In genomic region chr6:43788305-43788704, GRCh38 we compare ENCODE assay signal across 20 cellular contexts.
"Had no signal": no experiment of that assay in that cellular context is flagged by ENCODE, and none has a peak within 500 bp of the region (broad histone marks: within the 10 kb centered on the region; RNA-seq: fewer than 3 reads in every experiment).

No MANE protein-coding gene starts in this region.

- H3K27me3 ChIP-seq: adrenal gland, ascending aorta, brain microvascular endothelial cell, sigmoid colon, testis, uterus had no signal

- ATAC-seq: mucosa of descending colon; stimulated activated naive B cell treated with anti-CD40 and anti-IgM and Interleukin-4, amounts not matched to agents 10 μg/mL and 1 μg/mL and 100 μg/mL, for 72 hours had no signal

- H3K4me2 ChIP-seq: smooth muscle cell had no signal

- H3K9me3 ChIP-seq: adrenal gland, ascending aorta, mucosa of descending colon, sigmoid colon, testis, uterus had no signal

- DNase-seq: activated CD4-positive, alpha-beta T cell treated with anti-CD3 and anti-CD28 coated beads for 1 hour; activated T-cell treated with anti-CD3 and anti-CD28 coated beads, Interleukin-2, amount 50 U/mL, for 24 hours; adrenal gland; brain microvascular endothelial cell; effector memory CD4-positive, alpha-beta T cell; foreskin melanocyte; hypothalamus; mesendoderm; mucosa of descending colon; nephron progenitor cell; sigmoid colon; stimulated activated CD4-positive, alpha-beta T cell treated with anti-CD3 and anti-CD28 coated beads, Interleukin-15, amount 100 ng/mL, for 24 hours; stimulated activated CD8-positive, alpha-beta memory T cell treated with anti-CD3 and anti-CD28 coated beads, Interleukin-4, amount 100 ng/mL, for 48 hours; stimulated activated naive B cell treated with anti-CD40 and anti-IgM and Interleukin-4, amounts not matched to agents 10 μg/mL and 1 μg/mL and 100 μg/mL, for 72 hours; testis; uterus; WERI-Rb-1 had no signal

- FAIRE-seq: colon had no signal

- H3K4me3 ChIP-seq: adrenal gland, ascending aorta, mucosa of descending colon, sigmoid colon, smooth muscle cell, testis, uterus had no signal

- H3K4me1 ChIP-seq: adrenal gland, ascending aorta, sigmoid colon, testis, uterus had no signal

- H3K27ac ChIP-seq: adrenal gland, ascending aorta, brain microvascular endothelial cell, sigmoid colon, testis, uterus, WERI-Rb-1 had no signal

- H3K36me3 ChIP-seq: uterus had no signal
